Comparison of ENCODE assay signal across 8 cellular contexts in the genomic region with DNA sequence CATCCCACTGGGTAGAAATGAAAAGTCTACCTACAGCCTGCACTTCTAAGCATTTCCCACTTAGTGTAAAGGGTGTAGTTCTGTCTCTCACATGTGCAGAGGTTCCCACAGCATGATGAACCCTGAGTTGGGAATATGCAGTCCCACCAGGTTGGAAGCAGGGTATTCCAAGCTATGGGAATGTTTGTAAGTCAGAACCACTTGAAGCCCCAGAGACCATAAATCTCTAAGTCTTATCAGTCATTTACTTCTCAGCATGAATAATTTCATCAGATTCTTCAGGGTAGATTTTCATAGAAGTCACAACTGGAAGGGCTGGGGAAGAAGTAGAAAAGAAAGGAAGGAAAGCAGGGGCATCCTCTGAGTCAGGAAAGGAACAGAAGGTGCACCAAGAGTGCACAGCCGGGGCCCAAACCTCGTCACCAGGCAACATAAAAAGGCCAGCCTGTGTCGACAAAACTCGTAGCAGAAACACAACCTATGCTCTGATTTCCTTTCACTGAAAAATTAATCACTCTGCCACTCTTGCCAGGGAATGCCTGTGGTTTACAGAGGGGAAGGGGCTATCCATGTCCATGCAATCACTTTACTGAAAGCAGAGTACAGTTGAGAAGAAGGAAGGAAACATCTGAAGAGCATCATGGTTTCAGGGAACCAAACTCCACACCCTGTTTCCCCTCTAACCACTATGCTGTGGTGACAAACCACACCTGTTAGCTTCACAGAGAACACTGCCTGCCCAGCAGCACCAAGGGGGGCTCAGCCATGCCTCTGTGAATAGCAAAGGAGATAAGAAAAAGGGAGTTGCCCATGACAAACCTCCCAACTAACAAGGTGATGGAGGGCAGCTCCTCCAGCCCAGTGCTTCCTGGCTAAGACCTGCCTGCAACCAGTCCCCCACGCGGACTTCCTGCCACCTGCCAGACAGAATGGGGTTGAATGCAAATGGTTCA. TPM values are rescaled to one million over a fixed set of nuclear protein-coding genes. Genes with fewer than 3 reads are reported as not detected.
A peak's percentile ranks its signal among the peaks of the same experiment; 100 is the strongest.
DNase-seq lines count a peak whose midpoint lies in the region; ATAC-seq, FAIRE-seq and TF ChIP-seq lines count a peak whose summit lies in the region.

No MANE protein-coding gene starts in this region.

- H3K4me2 ChIP-seq in astrocyte (ENCODE audit: low read length), result peak overlapping the region; percentile 41
- no peak overlapping the region for H3K4me2 ChIP-seq in parathyroid adenoma (ENCODE audit: low read length)

- H3K36me3 Mint-ChIP-seq in astrocyte (ENCODE audit: low read depth, unreplicated experiment), result peaks cover 28% of the 10 kb centered on the region

- H2AFZ ChIP-seq in astrocyte (ENCODE audit: low read depth, low read length) (no peak overlapping the region), parathyroid adenoma (no peak overlapping the region)

- H3K9ac ChIP-seq in astrocyte (ENCODE audit: low read length) (peak overlapping the region; percentile 23), parathyroid adenoma (no peak overlapping the region)

- ATAC-seq in GM18873 (IDR thresholded peaks at IDR 0.05; ENCODE audit: low FRiP score, unreplicated experiment), result peak; percentile 90
- ATAC-seq in HG02943 (IDR thresholded peaks at IDR 0.05; ENCODE audit: low read depth, unreplicated experiment), result peak; percentile 87

- H3K27me3 ChIP-seq in astrocyte (ENCODE audit: insufficient read depth, low read length) (no peaks in the 10 kb centered on the region), parathyroid adenoma (ENCODE audit: control insufficient read depth, insufficient read depth, low read length) (no peaks in the 10 kb centered on the region)

- DNase-seq in T follicular helper cell (ENCODE audit: low read depth), result peak; percentile 40
- DNase-seq in astrocyte (ENCODE audit: low read depth), result peak; percentile 59
- DNase-seq in COLO668 (lab: John Stamatoyannopoulos, UW; ENCODE audit: unreplicated experiment), result no peak
- DNase-seq in HCEC 1CT, result no peak
- no peak for DNase-seq in epidermal melanocyte (ENCODE audit: insufficient read length, low spot score)

- no peak overlapping the region for H3K4me3 Mint-ChIP-seq in astrocyte (ENCODE audit: unreplicated experiment)

- H4K20me1 ChIP-seq in astrocyte (ENCODE audit: insufficient read depth, low read length), result peaks cover 53% of the 10 kb centered on the region

- peaks cover 11% of the 10 kb centered on the region for H3K4me1 Mint-ChIP-seq in astrocyte (ENCODE audit: low read depth, unreplicated experiment)

- H3K79me2 ChIP-seq in astrocyte (ENCODE audit: insufficient read depth, low read length) (peaks cover 37% of the 10 kb centered on the region), parathyroid adenoma (peaks cover 45% of the 10 kb centered on the region)

- H3K27ac Mint-ChIP-seq in astrocyte (ENCODE audit: unreplicated experiment), result no peak overlapping the region

- no peaks in the 10 kb centered on the region for H3K27me3 Mint-ChIP-seq in astrocyte (ENCODE audit: low read depth, unreplicated experiment)

- H3K4me1 ChIP-seq in astrocyte (ENCODE audit: insufficient read depth, low read length) (peaks cover 31% of the 10 kb centered on the region), parathyroid adenoma (peaks cover 36% of the 10 kb centered on the region)

- peaks cover 2% of the 10 kb centered on the region for H3K9me3 Mint-ChIP-seq in astrocyte (ENCODE audit: unreplicated experiment)

- TF ChIP-seq CTCF in astrocyte (IDR thresholded peaks at IDR 0.05; ENCODE audit: insufficient read depth, low read depth, low read length) (no peak), parathyroid adenoma (IDR thresholded peaks at IDR 0.05) (no peak)

- H3K27ac ChIP-seq in astrocyte (ENCODE audit: low read depth, low read length) (peak overlapping the region; percentile 13), parathyroid adenoma (peak overlapping the region; percentile 82)

- H3K4me3 ChIP-seq in astrocyte (ENCODE audit: insufficient read depth, low read depth, low read length) (no peak overlapping the region), parathyroid adenoma (ENCODE audit: low read depth, low read length) (no peak overlapping the region)

- FAIRE-seq in astrocyte (lab: Jason Lieb, UNC), result no peak

- H3K9me3 ChIP-seq in astrocyte (ENCODE audit: insufficient read depth, low read depth, low read length), result no peaks in the 10 kb centered on the region
- no peaks in the 10 kb centered on the region for H3K9me3 ChIP-seq in parathyroid adenoma (ENCODE audit: control insufficient read depth, low read length)

- H3K36me3 ChIP-seq in astrocyte (ENCODE audit: insufficient read depth, low read length), result no peaks in the 10 kb centered on the region
- no peaks in the 10 kb centered on the region for H3K36me3 ChIP-seq in parathyroid adenoma (ENCODE audit: control insufficient read depth, insufficient read depth, low read length)

RNA-seq across cellular contexts. Expression of a gene that starts 40.5 kb away (rescaled TPM):
- total RNA-seq in astrocyte, result 25.2 and 27.5 TPM in 2 replicates

Comparison
In these comparisons a context has a peak if more than half of its experiments do, and no peak if none do; other contexts are left out.
1. DNase-seq: peak in T follicular helper cell (single experiment) and astrocyte (single experiment); none in COLO668 (single experiment), HCEC 1CT (single experiment) and epidermal melanocyte (single experiment).